In genomic region chr19:18477974-18478373, GRCh38 we compare ENCODE assay signal across 1 cellular context.
TF ChIP-seq lines count a peak whose summit lies in the region.

No MANE protein-coding gene starts in this region.

TF ChIP-seq in SK-N-SH treated with all-trans-retinoic acid at 6 μM for 48 hours, 23 proteins besides CTCF, POLR2A, EP300 and RAD21 (continued from another document):
- TF ChIP-seq, protein P1, sequence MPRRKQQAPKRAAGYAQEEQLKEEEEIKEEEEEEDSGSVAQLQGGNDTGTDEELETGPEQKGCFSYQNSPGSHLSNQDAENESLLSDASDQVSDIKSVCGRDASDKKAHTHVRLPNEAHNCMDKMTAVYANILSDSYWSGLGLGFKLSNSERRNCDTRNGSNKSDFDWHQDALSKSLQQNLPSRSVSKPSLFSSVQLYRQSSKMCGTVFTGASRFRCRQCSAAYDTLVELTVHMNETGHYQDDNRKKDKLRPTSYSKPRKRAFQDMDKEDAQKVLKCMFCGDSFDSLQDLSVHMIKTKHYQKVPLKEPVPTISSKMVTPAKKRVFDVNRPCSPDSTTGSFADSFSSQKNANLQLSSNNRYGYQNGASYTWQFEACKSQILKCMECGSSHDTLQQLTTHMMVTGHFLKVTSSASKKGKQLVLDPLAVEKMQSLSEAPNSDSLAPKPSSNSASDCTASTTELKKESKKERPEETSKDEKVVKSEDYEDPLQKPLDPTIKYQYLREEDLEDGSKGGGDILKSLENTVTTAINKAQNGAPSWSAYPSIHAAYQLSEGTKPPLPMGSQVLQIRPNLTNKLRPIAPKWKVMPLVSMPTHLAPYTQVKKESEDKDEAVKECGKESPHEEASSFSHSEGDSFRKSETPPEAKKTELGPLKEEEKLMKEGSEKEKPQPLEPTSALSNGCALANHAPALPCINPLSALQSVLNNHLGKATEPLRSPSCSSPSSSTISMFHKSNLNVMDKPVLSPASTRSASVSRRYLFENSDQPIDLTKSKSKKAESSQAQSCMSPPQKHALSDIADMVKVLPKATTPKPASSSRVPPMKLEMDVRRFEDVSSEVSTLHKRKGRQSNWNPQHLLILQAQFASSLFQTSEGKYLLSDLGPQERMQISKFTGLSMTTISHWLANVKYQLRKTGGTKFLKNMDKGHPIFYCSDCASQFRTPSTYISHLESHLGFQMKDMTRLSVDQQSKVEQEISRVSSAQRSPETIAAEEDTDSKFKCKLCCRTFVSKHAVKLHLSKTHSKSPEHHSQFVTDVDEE (CRISPR knock-in tag; IDR thresholded peaks at IDR 0.05) = no peak
- no peak for TF ChIP-seq TOX (CRISPR knock-in tag; IDR thresholded peaks at IDR 0.05; ENCODE audit: borderline replicate concordance)
- no peak for TF ChIP-seq PPARA (CRISPR knock-in tag; IDR thresholded peaks at IDR 0.05; ENCODE audit: borderline replicate concordance)
- no peak for TF ChIP-seq ISL1 (CRISPR knock-in tag; IDR thresholded peaks at IDR 0.05)
- TF ChIP-seq BACH2 (CRISPR knock-in tag; IDR thresholded peaks at IDR 0.05; ENCODE audit: borderline replicate concordance) = no peak
- TF ChIP-seq GLIS3 (CRISPR knock-in tag; IDR thresholded peaks at IDR 0.05) = no peak
- TF ChIP-seq ZFP3 (CRISPR knock-in tag; IDR thresholded peaks at IDR 0.05) = no peak
- TF ChIP-seq RARB (CRISPR knock-in tag; IDR thresholded peaks at IDR 0.05) = no peak
- no peak for TF ChIP-seq PATZ1 (CRISPR knock-in tag; IDR thresholded peaks at IDR 0.05; ENCODE audit: borderline replicate concordance)
